1 cellular context compared by ENCODE assay signal in the genomic region with DNA sequence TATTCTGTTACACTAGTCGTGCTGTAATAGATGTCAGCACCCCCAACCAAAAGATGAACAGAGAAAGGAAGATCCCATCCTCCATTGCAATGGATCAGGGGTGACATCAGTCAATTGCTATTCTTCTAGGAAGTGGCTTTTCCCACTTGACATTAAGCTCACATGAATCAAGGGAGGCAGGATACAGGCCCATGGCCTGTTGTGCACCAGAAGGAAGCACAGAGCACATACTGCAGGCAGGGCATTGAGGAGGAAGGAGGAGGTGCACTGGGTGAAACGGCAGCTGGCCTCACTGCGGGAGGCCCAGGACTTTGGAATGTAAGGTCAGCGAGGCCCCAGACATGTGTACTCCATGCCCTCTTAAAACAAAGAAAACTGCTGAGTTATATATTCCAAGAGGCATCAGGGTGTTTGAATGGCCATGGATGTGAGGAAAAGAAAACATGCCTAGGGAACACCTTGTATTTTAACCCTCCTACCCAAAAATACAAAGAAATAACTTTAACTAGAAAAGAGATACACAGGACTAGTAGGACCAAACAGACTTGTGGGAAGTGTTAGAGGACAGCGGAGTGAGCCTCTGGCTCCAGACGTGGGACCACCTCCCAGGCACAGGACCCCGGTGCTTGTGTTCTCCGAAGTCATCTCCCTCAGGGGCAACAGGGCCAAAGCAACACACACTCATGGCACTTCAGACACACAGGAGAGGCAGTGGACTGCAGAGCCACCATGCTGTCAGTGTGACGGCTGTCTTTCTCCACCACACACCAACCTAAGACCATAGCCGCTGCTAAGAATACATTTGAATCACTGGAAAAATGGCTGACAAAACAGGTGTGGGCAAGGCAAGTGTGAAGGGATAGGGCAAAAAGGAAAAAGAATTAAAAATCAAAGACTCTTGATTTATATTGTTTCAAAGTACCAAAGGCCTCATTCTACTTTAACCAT.
TF ChIP-seq lines count a peak whose summit lies in the region.

No MANE protein-coding gene starts in this region.

TF ChIP-seq in HepG2, 621 proteins besides CTCF, POLR2A, EP300 and RAD21 (continued from another document and continues in another):
- TF ChIP-seq, protein P1, sequence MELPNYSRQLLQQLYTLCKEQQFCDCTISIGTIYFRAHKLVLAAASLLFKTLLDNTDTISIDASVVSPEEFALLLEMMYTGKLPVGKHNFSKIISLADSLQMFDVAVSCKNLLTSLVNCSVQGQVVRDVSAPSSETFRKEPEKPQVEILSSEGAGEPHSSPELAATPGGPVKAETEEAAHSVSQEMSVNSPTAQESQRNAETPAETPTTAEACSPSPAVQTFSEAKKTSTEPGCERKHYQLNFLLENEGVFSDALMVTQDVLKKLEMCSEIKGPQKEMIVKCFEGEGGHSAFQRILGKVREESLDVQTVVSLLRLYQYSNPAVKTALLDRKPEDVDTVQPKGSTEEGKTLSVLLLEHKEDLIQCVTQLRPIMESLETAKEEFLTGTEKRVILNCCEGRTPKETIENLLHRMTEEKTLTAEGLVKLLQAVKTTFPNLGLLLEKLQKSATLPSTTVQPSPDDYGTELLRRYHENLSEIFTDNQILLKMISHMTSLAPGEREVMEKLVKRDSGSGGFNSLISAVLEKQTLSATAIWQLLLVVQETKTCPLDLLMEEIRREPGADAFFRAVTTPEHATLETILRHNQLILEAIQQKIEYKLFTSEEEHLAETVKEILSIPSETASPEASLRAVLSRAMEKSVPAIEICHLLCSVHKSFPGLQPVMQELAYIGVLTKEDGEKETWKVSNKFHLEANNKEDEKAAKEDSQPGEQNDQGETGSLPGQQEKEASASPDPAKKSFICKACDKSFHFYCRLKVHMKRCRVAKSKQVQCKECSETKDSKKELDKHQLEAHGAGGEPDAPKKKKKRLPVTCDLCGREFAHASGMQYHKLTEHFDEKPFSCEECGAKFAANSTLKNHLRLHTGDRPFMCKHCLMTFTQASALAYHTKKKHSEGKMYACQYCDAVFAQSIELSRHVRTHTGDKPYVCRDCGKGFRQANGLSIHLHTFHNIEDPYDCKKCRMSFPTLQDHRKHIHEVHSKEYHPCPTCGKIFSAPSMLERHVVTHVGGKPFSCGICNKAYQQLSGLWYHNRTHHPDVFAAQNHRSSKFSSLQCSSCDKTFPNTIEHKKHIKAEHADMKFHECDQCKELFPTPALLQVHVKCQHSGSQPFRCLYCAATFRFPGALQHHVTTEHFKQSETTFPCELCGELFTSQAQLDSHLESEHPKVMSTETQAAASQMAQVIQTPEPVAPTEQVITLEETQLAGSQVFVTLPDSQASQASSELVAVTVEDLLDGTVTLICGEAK (IDR thresholded peaks at IDR 0.05) = no peak
- TF ChIP-seq, protein P1 (CRISPR knock-in tag; IDR thresholded peaks at IDR 0.05) = no peak
- TF ChIP-seq ZNF547 (CRISPR knock-in tag; IDR thresholded peaks at IDR 0.05) (no peak), TGIF2 (CRISPR knock-in tag; IDR thresholded peaks at IDR 0.05) (no peak), ZNF558 (CRISPR knock-in tag; IDR thresholded peaks at IDR 0.05; ENCODE audit: borderline replicate concordance) (no peak), ZNF10 (CRISPR knock-in tag; IDR thresholded peaks at IDR 0.05; ENCODE audit: borderline replicate concordance, low read depth) (no peak), CHCHD3 (CRISPR knock-in tag; IDR thresholded peaks at IDR 0.05) (no peak), SETDB1 (CRISPR knock-in tag; IDR thresholded peaks at IDR 0.05; ENCODE audit: borderline replicate concordance) (no peak), PTBP1 (IDR thresholded peaks at IDR 0.05; ENCODE audit: low read depth, low read length, poor library complexity, severe bottlenecking) (no peak), HIVEP1 (CRISPR knock-in tag; IDR thresholded peaks at IDR 0.05) (no peak), GABPA (IDR thresholded peaks at IDR 0.05; ENCODE audit: low read depth, low read length) (no peak), GABPA (CRISPR knock-in tag; IDR thresholded peaks at IDR 0.05; ENCODE audit: low read depth) (peak; percentile 49; the same call in 1 of the 2 replicates), ZNF432 (CRISPR knock-in tag; IDR thresholded peaks at IDR 0.05; ENCODE audit: borderline replicate concordance) (no peak), HDAC1 (CRISPR knock-in tag; IDR thresholded peaks at IDR 0.05) (peak; percentile 88), HNRNPK (IDR thresholded peaks at IDR 0.05; ENCODE audit: low read depth, low read length, poor library complexity, severe bottlenecking) (no peak), HMG20B (CRISPR knock-in tag; conservative IDR thresholded peaks at IDR 0.05) (0 out of 2 replicates have a peak, but pooled peaks have one; percentile 29), ZNF253 (CRISPR knock-in tag; IDR thresholded peaks at IDR 0.05; ENCODE audit: borderline replicate concordance) (no peak), SAFB2 (CRISPR knock-in tag; IDR thresholded peaks at IDR 0.05; ENCODE audit: borderline replicate concordance, low read depth) (no peak), FOXP1 (IDR thresholded peaks at IDR 0.05) (no peak), FOXP1 (CRISPR knock-in tag; IDR thresholded peaks at IDR 0.05) (peak; percentile 67; the same call in 1 of the 2 replicates)
- TF ChIP-seq, protein P2, sequence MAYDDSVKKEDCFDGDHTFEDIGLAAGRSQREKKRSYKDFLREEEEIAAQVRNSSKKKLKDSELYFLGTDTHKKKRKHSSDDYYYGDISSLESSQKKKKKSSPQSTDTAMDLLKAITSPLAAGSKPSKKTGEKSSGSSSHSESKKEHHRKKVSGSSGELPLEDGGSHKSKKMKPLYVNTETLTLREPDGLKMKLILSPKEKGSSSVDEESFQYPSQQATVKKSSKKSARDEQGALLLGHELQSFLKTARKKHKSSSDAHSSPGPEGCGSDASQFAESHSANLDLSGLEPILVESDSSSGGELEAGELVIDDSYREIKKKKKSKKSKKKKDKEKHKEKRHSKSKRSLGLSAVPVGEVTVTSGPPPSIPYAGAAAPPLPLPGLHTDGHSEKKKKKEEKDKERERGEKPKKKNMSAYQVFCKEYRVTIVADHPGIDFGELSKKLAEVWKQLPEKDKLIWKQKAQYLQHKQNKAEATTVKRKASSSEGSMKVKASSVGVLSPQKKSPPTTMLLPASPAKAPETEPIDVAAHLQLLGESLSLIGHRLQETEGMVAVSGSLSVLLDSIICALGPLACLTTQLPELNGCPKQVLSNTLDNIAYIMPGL (CRISPR knock-in tag; IDR thresholded peaks at IDR 0.05; ENCODE audit: borderline replicate concordance in 1 of 2, low read depth in 1 of 2) = peak; percentile 28 to 52; a peak in 2 of 4 replicates
- TF ChIP-seq, protein P3, sequence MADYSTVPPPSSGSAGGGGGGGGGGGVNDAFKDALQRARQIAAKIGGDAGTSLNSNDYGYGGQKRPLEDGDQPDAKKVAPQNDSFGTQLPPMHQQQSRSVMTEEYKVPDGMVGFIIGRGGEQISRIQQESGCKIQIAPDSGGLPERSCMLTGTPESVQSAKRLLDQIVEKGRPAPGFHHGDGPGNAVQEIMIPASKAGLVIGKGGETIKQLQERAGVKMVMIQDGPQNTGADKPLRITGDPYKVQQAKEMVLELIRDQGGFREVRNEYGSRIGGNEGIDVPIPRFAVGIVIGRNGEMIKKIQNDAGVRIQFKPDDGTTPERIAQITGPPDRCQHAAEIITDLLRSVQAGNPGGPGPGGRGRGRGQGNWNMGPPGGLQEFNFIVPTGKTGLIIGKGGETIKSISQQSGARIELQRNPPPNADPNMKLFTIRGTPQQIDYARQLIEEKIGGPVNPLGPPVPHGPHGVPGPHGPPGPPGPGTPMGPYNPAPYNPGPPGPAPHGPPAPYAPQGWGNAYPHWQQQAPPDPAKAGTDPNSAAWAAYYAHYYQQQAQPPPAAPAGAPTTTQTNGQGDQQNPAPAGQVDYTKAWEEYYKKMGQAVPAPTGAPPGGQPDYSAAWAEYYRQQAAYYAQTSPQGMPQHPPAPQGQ (CRISPR knock-in tag; IDR thresholded peaks at IDR 0.05; ENCODE audit: borderline replicate concordance) = no peak
- TF ChIP-seq, protein P4, sequence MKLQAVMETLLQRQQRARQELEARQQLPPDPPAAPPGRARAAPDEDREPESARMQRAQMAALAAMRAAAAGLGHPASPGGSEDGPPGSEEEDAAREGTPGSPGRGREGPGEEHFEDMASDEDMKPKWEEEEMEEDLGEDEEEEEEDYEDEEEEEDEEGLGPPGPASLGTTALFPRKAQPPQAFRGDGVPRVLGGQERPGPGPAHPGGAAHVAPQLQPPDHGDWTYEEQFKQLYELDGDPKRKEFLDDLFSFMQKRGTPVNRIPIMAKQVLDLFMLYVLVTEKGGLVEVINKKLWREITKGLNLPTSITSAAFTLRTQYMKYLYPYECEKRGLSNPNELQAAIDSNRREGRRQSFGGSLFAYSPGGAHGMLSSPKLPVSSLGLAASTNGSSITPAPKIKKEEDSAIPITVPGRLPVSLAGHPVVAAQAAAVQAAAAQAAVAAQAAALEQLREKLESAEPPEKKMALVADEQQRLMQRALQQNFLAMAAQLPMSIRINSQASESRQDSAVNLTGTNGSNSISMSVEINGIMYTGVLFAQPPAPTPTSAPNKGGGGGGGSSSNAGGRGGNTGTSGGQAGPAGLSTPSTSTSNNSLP (IDR thresholded peaks at IDR 0.05; ENCODE audit: low read depth, low read length) = 0 out of 2 replicates have a peak, but pooled peaks have one; percentile 21
- TF ChIP-seq, protein P5, sequence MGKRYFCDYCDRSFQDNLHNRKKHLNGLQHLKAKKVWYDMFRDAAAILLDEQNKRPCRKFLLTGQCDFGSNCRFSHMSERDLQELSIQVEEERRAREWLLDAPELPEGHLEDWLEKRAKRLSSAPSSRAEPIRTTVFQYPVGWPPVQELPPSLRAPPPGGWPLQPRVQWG (CRISPR knock-in tag; IDR thresholded peaks at IDR 0.05; ENCODE audit: borderline replicate concordance, low read depth) = no peak
- TF ChIP-seq, protein P6, sequence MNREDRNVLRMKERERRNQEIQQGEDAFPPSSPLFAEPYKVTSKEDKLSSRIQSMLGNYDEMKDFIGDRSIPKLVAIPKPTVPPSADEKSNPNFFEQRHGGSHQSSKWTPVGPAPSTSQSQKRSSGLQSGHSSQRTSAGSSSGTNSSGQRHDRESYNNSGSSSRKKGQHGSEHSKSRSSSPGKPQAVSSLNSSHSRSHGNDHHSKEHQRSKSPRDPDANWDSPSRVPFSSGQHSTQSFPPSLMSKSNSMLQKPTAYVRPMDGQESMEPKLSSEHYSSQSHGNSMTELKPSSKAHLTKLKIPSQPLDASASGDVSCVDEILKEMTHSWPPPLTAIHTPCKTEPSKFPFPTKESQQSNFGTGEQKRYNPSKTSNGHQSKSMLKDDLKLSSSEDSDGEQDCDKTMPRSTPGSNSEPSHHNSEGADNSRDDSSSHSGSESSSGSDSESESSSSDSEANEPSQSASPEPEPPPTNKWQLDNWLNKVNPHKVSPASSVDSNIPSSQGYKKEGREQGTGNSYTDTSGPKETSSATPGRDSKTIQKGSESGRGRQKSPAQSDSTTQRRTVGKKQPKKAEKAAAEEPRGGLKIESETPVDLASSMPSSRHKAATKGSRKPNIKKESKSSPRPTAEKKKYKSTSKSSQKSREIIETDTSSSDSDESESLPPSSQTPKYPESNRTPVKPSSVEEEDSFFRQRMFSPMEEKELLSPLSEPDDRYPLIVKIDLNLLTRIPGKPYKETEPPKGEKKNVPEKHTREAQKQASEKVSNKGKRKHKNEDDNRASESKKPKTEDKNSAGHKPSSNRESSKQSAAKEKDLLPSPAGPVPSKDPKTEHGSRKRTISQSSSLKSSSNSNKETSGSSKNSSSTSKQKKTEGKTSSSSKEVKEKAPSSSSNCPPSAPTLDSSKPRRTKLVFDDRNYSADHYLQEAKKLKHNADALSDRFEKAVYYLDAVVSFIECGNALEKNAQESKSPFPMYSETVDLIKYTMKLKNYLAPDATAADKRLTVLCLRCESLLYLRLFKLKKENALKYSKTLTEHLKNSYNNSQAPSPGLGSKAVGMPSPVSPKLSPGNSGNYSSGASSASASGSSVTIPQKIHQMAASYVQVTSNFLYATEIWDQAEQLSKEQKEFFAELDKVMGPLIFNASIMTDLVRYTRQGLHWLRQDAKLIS (CRISPR knock-in tag; IDR thresholded peaks at IDR 0.05) = no peak
- TF ChIP-seq, protein P7, sequence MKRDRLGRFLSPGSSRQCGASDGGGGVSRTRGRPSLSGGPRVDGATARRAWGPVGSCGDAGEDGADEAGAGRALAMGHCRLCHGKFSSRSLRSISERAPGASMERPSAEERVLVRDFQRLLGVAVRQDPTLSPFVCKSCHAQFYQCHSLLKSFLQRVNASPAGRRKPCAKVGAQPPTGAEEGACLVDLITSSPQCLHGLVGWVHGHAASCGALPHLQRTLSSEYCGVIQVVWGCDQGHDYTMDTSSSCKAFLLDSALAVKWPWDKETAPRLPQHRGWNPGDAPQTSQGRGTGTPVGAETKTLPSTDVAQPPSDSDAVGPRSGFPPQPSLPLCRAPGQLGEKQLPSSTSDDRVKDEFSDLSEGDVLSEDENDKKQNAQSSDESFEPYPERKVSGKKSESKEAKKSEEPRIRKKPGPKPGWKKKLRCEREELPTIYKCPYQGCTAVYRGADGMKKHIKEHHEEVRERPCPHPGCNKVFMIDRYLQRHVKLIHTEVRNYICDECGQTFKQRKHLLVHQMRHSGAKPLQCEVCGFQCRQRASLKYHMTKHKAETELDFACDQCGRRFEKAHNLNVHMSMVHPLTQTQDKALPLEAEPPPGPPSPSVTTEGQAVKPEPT (CRISPR knock-in tag; IDR thresholded peaks at IDR 0.05; ENCODE audit: low read depth) = no peak
- TF ChIP-seq, protein P8, sequence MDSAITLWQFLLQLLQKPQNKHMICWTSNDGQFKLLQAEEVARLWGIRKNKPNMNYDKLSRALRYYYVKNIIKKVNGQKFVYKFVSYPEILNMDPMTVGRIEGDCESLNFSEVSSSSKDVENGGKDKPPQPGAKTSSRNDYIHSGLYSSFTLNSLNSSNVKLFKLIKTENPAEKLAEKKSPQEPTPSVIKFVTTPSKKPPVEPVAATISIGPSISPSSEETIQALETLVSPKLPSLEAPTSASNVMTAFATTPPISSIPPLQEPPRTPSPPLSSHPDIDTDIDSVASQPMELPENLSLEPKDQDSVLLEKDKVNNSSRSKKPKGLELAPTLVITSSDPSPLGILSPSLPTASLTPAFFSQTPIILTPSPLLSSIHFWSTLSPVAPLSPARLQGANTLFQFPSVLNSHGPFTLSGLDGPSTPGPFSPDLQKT (CRISPR knock-in tag; IDR thresholded peaks at IDR 0.05; ENCODE audit: borderline replicate concordance) = no peak
